ENCODE assay signal across 8 cellular contexts in the genomic region with DNA sequence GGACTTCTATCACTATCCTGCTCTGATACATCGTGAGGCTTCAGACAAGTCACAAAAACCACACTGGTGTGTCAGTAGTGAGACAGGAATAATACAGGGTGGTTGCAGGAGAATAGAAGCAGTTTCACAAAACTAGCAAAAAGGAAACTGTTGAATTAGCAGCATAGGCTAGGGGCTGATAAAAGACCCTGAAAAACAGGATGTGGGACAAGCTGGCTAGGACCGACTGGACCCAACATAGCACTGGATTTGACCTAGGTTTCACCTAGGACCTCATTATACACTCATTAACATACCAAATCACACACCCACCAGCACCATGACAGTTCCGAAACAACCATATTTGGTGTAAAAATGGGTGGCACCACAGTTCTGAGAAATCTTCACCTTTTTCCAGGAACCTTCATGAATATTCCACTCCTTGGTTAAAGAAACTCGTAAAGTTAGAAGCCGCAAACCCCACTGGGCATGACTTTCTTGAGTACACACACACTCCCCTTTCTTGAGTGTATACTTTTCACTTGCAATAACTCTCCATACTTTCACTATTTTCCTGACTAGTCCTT.
DNase-seq lines count a peak whose midpoint lies in the region; ATAC-seq lines count a peak whose summit lies in the region.

No MANE protein-coding gene starts in this region.

- ATAC-seq in activated CD8-positive, alpha-beta memory T cell treated with anti-CD3 and anti-CD28 coated beads, Interleukin-2, amount 10 ng/mL, durations not matched to agents 7 days and 5 days = peak; percentile 79
- peak; percentile 50 for ATAC-seq in HG03457 (IDR thresholded peaks at IDR 0.05; ENCODE audit: unreplicated experiment)

- in situ Hi-C loops in HAP-1 (cut with MboI; ENCODE audit: low sequenced_read_pairs) = no loop called here

- H3K4me1 ChIP-seq in HAP-1 = no peaks in the 10 kb centered on the region

- peaks cover 2% of the 10 kb centered on the region for H3K36me3 Mint-ChIP-seq in activated CD8-positive, alpha-beta memory T cell treated with anti-CD3 and anti-CD28 coated beads, Interleukin-2, amount 10 ng/mL, durations not matched to agents 7 days and 5 days
- H3K36me3 Mint-ChIP-seq in activated T-helper 2 cell treated with anti-CD3 and anti-CD28 coated beads, Interferon-gamma antibody, Interleukin-2, Interleukin-4, amounts not matched to agents 10 μg/mL and 5 μg/mL and 100 μg/mL, durations not matched to agents 14 hours and 24 hours and 36 hours (ENCODE audit: low read depth) = peaks cover 2% of the 10 kb centered on the region
- H3K36me3 Mint-ChIP-seq in stimulated activated naive CD8-positive, alpha-beta T cell treated with anti-CD3 and anti-CD28 coated beads, Interleukin-15, Interleukin-2, amounts not matched to agents 100 ng/mL and 50 ng/mL, for 24 hours (ENCODE audit: low read depth) = no peaks in the 10 kb centered on the region

- no peaks in the 10 kb centered on the region for H3K36me3 ChIP-seq in HAP-1 (replicated peaks)

- H3K27ac Mint-ChIP-seq in activated CD8-positive, alpha-beta memory T cell treated with anti-CD3 and anti-CD28 coated beads, Interleukin-2, amount 10 ng/mL, durations not matched to agents 7 days and 5 days = peak overlapping the region; percentile 51
- H3K27ac Mint-ChIP-seq in activated T-helper 2 cell treated with anti-CD3 and anti-CD28 coated beads, Interferon-gamma antibody, Interleukin-2, Interleukin-4, amounts not matched to agents 10 μg/mL and 5 μg/mL and 100 μg/mL, durations not matched to agents 14 hours and 24 hours and 36 hours = peak overlapping the region; percentile 81
- H3K27ac Mint-ChIP-seq in stimulated activated naive CD8-positive, alpha-beta T cell treated with anti-CD3 and anti-CD28 coated beads, Interleukin-15, Interleukin-2, amounts not matched to agents 100 ng/mL and 50 ng/mL, for 24 hours = peak overlapping the region; percentile 78

- CTCF ChIA-PET in activated CD8-positive, alpha-beta memory T cell treated with anti-CD3 and anti-CD28 coated beads, Interleukin-2, amount 10 ng/mL, durations not matched to agents 7 days and 5 days (lab: Charles Lee) = no interaction called here

- intact Hi-C loops in activated T-helper 2 cell treated with anti-CD3 and anti-CD28 coated beads, Interferon-gamma antibody, Interleukin-2, Interleukin-4, amounts not matched to agents 10 μg/mL and 5 μg/mL and 100 μg/mL, durations not matched to agents 14 hours and 24 hours and 36 hours (cut with micrococcal nuclease) = loop anchor here (1.0 to 5.0 kb wide), 9 partner anchors 8 to 427 kb away; a partner anchor contains a TSS

- H3K9me3 ChIP-seq in HAP-1 = no peaks in the 10 kb centered on the region

- H3K27me3 Mint-ChIP-seq in activated CD8-positive, alpha-beta memory T cell treated with anti-CD3 and anti-CD28 coated beads, Interleukin-2, amount 10 ng/mL, durations not matched to agents 7 days and 5 days = peaks cover 4% of the 10 kb centered on the region
- H3K27me3 Mint-ChIP-seq in activated T-helper 2 cell treated with anti-CD3 and anti-CD28 coated beads, Interferon-gamma antibody, Interleukin-2, Interleukin-4, amounts not matched to agents 10 μg/mL and 5 μg/mL and 100 μg/mL, durations not matched to agents 14 hours and 24 hours and 36 hours (ENCODE audit: low read depth) = no peaks in the 10 kb centered on the region
- peaks cover 3% of the 10 kb centered on the region for H3K27me3 Mint-ChIP-seq in stimulated activated naive CD8-positive, alpha-beta T cell treated with anti-CD3 and anti-CD28 coated beads, Interleukin-15, Interleukin-2, amounts not matched to agents 100 ng/mL and 50 ng/mL, for 24 hours

- no peak overlapping the region for H3K4me3 Mint-ChIP-seq in activated CD8-positive, alpha-beta memory T cell treated with anti-CD3 and anti-CD28 coated beads, Interleukin-2, amount 10 ng/mL, durations not matched to agents 7 days and 5 days
- H3K4me3 Mint-ChIP-seq in activated T-helper 2 cell treated with anti-CD3 and anti-CD28 coated beads, Interferon-gamma antibody, Interleukin-2, Interleukin-4, amounts not matched to agents 10 μg/mL and 5 μg/mL and 100 μg/mL, durations not matched to agents 14 hours and 24 hours and 36 hours (ENCODE audit: low read depth) = peak overlapping the region; percentile 20
- H3K4me3 Mint-ChIP-seq in stimulated activated naive CD8-positive, alpha-beta T cell treated with anti-CD3 and anti-CD28 coated beads, Interleukin-15, Interleukin-2, amounts not matched to agents 100 ng/mL and 50 ng/mL, for 24 hours = peak overlapping the region; percentile 42

- peaks cover 2% of the 10 kb centered on the region for H3K9me3 Mint-ChIP-seq in activated CD8-positive, alpha-beta memory T cell treated with anti-CD3 and anti-CD28 coated beads, Interleukin-2, amount 10 ng/mL, durations not matched to agents 7 days and 5 days (ENCODE audit: low read depth)
- peaks cover 5% of the 10 kb centered on the region for H3K9me3 Mint-ChIP-seq in activated T-helper 2 cell treated with anti-CD3 and anti-CD28 coated beads, Interferon-gamma antibody, Interleukin-2, Interleukin-4, amounts not matched to agents 10 μg/mL and 5 μg/mL and 100 μg/mL, durations not matched to agents 14 hours and 24 hours and 36 hours
- H3K9me3 Mint-ChIP-seq in stimulated activated naive CD8-positive, alpha-beta T cell treated with anti-CD3 and anti-CD28 coated beads, Interleukin-15, Interleukin-2, amounts not matched to agents 100 ng/mL and 50 ng/mL, for 24 hours = no peaks in the 10 kb centered on the region

- H3K4me3 ChIP-seq in HAP-1 = no peak overlapping the region

- DNase-seq in activated CD8-positive, alpha-beta memory T cell treated with anti-CD3 and anti-CD28 coated beads, Interleukin-2, amount 10 ng/mL, durations not matched to agents 7 days and 5 days = peak; percentile 50
- DNase-seq in activated CD8-positive, alpha-beta memory T cell treated with anti-CD3 and anti-CD28 coated beads for 24 hours = no peak
- DNase-seq in activated T-helper 2 cell treated with anti-CD3 and anti-CD28 coated beads, Interferon-gamma antibody, Interleukin-2, Interleukin-4, amounts not matched to agents 10 μg/mL and 5 μg/mL and 100 μg/mL, durations not matched to agents 14 hours and 24 hours and 36 hours (ENCODE audit: low spot score) = peak; percentile 74
- no peak for DNase-seq in HAP-1 (ENCODE audit: low spot score in 2 of 2)
- no peak for DNase-seq in D341Med (ENCODE audit: low spot score)
- no peak for DNase-seq in hippocampal formation (lab: John Stamatoyannopoulos, UW)

- H3K4me1 Mint-ChIP-seq in activated CD8-positive, alpha-beta memory T cell treated with anti-CD3 and anti-CD28 coated beads, Interleukin-2, amount 10 ng/mL, durations not matched to agents 7 days and 5 days = peaks cover 26% of the 10 kb centered on the region
- H3K4me1 Mint-ChIP-seq in activated T-helper 2 cell treated with anti-CD3 and anti-CD28 coated beads, Interferon-gamma antibody, Interleukin-2, Interleukin-4, amounts not matched to agents 10 μg/mL and 5 μg/mL and 100 μg/mL, durations not matched to agents 14 hours and 24 hours and 36 hours (ENCODE audit: low read depth) = peaks cover 46% of the 10 kb centered on the region
- H3K4me1 Mint-ChIP-seq in stimulated activated naive CD8-positive, alpha-beta T cell treated with anti-CD3 and anti-CD28 coated beads, Interleukin-15, Interleukin-2, amounts not matched to agents 100 ng/mL and 50 ng/mL, for 24 hours (ENCODE audit: low read depth) = peaks cover 50% of the 10 kb centered on the region

- H3K27me3 ChIP-seq in HAP-1 (ENCODE audit: low read depth) = no peaks in the 10 kb centered on the region

Comparison
In these comparisons a context has a peak if more than half of its experiments do, and no peak if none do; other contexts are left out.
1. DNase-seq: peak in activated CD8-positive, alpha-beta memory T cell treated with anti-CD3 and anti-CD28 coated beads, Interleukin-2, amount 10 ng/mL, durations not matched to agents 7 days and 5 days (single experiment) and activated T-helper 2 cell treated with anti-CD3 and anti-CD28 coated beads, Interferon-gamma antibody, Interleukin-2, Interleukin-4, amounts not matched to agents 10 μg/mL and 5 μg/mL and 100 μg/mL, durations not matched to agents 14 hours and 24 hours and 36 hours (single experiment); none in activated CD8-positive, alpha-beta memory T cell treated with anti-CD3 and anti-CD28 coated beads for 24 hours (single experiment), HAP-1 (0 of 2), D341Med (single experiment) and hippocampal formation (0 of 2).
2. Peak in every context shown above with its lines, with median percentiles within 50 percentile points of each other: H3K27ac Mint-ChIP-seq.